ENCODE assay signal across 8 cellular contexts in genomic region chr12:24814379-24815086, GRCh38.
DNase-seq lines count a peak whose midpoint lies in the region; ATAC-seq and TF ChIP-seq lines count a peak whose summit lies in the region.

No MANE protein-coding gene starts in this region.

- H3K9me3 ChIP-seq in stomach: no peaks in the 10 kb centered on the region
- no peaks in the 10 kb centered on the region for H3K9me3 ChIP-seq in psoas muscle

- TF ChIP-seq CTCF in stomach (IDR thresholded peaks at IDR 0.05) (no peak), psoas muscle (IDR thresholded peaks at IDR 0.05) (no peak)

- intact Hi-C loops in stomach (cut with DNase I; ENCODE audit: low total_unique reads) (no loop called here), psoas muscle (cut with DNase I) (no loop called here)

- DNase-seq in activated T-cell treated with anti-CD3 and anti-CD28 coated beads, Interleukin-2, amount 50 U/mL, for 72 hours: no peak
- DNase-seq in activated T-cell treated with anti-CD3 and anti-CD28 coated beads for 4 hours (no peak), stomach (no peak), DMS79 treated with DMSO at 0.1 percent for 48 hours (lab: John Stamatoyannopoulos, UW) (no peak), NCI-H226 (no peak), psoas muscle (no peak)
- DNase-seq in activated CD4-positive, alpha-beta memory T cell treated with anti-CD3 and anti-CD28 coated beads, Interleukin-2, amount 10 ng/mL, durations not matched to agents 7 days and 5 days: no peak

- peaks cover 0 to 9% (median 4%) of the 10 kb centered on the region in 4 donors for H3K4me1 ChIP-seq in stomach
- no peaks in the 10 kb centered on the region for H3K4me1 ChIP-seq in psoas muscle

- H3K4me3 ChIP-seq in stomach (peak overlapping the region in 3 of 4 donors; percentile 12 to 29 (median 24)), psoas muscle (no peak overlapping the region)

- TF ChIP-seq EP300 in stomach (IDR thresholded peaks at IDR 0.05): no peak

- H3K9me3 Mint-ChIP-seq in activated T-cell treated with anti-CD3 and anti-CD28 coated beads, Interleukin-2, amount 50 U/mL, for 72 hours: peaks cover 0 to under 1% of the 10 kb centered on the region in 2 donors
- H3K9me3 Mint-ChIP-seq in activated CD4-positive, alpha-beta memory T cell treated with anti-CD3 and anti-CD28 coated beads, Interleukin-2, amount 10 ng/mL, durations not matched to agents 7 days and 5 days: no peaks in the 10 kb centered on the region

- H3K4me3 Mint-ChIP-seq in activated T-cell treated with anti-CD3 and anti-CD28 coated beads, Interleukin-2, amount 50 U/mL, for 72 hours: peak overlapping the region; percentile 62 to 90
- peak overlapping the region; percentile 64 for H3K4me3 Mint-ChIP-seq in activated CD4-positive, alpha-beta memory T cell treated with anti-CD3 and anti-CD28 coated beads, Interleukin-2, amount 10 ng/mL, durations not matched to agents 7 days and 5 days

- peak overlapping the region; percentile 91 for H3K27ac Mint-ChIP-seq in activated T-cell treated with anti-CD3 and anti-CD28 coated beads, Interleukin-2, amount 50 U/mL, for 72 hours
- H3K27ac Mint-ChIP-seq in activated CD4-positive, alpha-beta memory T cell treated with anti-CD3 and anti-CD28 coated beads, Interleukin-2, amount 10 ng/mL, durations not matched to agents 7 days and 5 days: peak overlapping the region; percentile 60

- H3K27me3 ChIP-seq in stomach (no peaks in the 10 kb centered on the region), psoas muscle (ENCODE audit: insufficient read depth in 3 of 3, low read length in 2 of 3) (no peaks in the 10 kb centered on the region)

- POLR2A ChIA-PET in activated CD4-positive, alpha-beta memory T cell treated with anti-CD3 and anti-CD28 coated beads, Interleukin-2, amount 10 ng/mL, durations not matched to agents 7 days and 5 days (lab: Charles Lee): no interaction called here

- H3K36me3 Mint-ChIP-seq in activated T-cell treated with anti-CD3 and anti-CD28 coated beads, Interleukin-2, amount 50 U/mL, for 72 hours (ENCODE audit: insufficient read depth in 2 of 2): peaks cover 0 to 4% of the 10 kb centered on the region in 2 donors
- H3K36me3 Mint-ChIP-seq in activated CD4-positive, alpha-beta memory T cell treated with anti-CD3 and anti-CD28 coated beads, Interleukin-2, amount 10 ng/mL, durations not matched to agents 7 days and 5 days (ENCODE audit: low read depth): peaks cover 8% of the 10 kb centered on the region

- H3K27me3 Mint-ChIP-seq in activated T-cell treated with anti-CD3 and anti-CD28 coated beads, Interleukin-2, amount 50 U/mL, for 72 hours (ENCODE audit: low read depth): no peaks in the 10 kb centered on the region
- no peaks in the 10 kb centered on the region for H3K27me3 Mint-ChIP-seq in activated CD4-positive, alpha-beta memory T cell treated with anti-CD3 and anti-CD28 coated beads, Interleukin-2, amount 10 ng/mL, durations not matched to agents 7 days and 5 days

- CTCF ChIA-PET in activated CD4-positive, alpha-beta memory T cell treated with anti-CD3 and anti-CD28 coated beads, Interleukin-2, amount 10 ng/mL, durations not matched to agents 7 days and 5 days (lab: Charles Lee): interaction anchor here (0.6 to 1.0 kb wide), 2 partner anchors 13 to 18 kb away, joined by 3 to 4 read pairs; no protein-coding TSS in a partner anchor

- H3K36me3 ChIP-seq in stomach: no peaks in the 10 kb centered on the region
- no peaks in the 10 kb centered on the region for H3K36me3 ChIP-seq in psoas muscle (ENCODE audit: insufficient read depth in 1 of 2, low read depth in 1 of 2)

- 21 to 44% (median 32%) methylated on average over 2 of the region's 2 CpGs for WGBS in stomach, 5 donors
- 66 to 79% (median 72%) methylated on average over 2 of the region's 2 CpGs for WGBS in psoas muscle, 3 donors

- TF ChIP-seq POLR2A in stomach (IDR thresholded peaks at IDR 0.05): no peak

- peaks cover 19% of the 10 kb centered on the region for H3K4me1 Mint-ChIP-seq in activated T-cell treated with anti-CD3 and anti-CD28 coated beads, Interleukin-2, amount 50 U/mL, for 72 hours (ENCODE audit: low read depth)
- H3K4me1 Mint-ChIP-seq in activated CD4-positive, alpha-beta memory T cell treated with anti-CD3 and anti-CD28 coated beads, Interleukin-2, amount 10 ng/mL, durations not matched to agents 7 days and 5 days: peaks cover 18% of the 10 kb centered on the region

- peak; percentile 26 to 40 for ATAC-seq in activated T-cell treated with anti-CD3 and anti-CD28 coated beads, Interleukin-2, amount 50 U/mL, for 72 hours (replicated peaks in 1 of 2)
- ATAC-seq in HG03066 (IDR thresholded peaks at IDR 0.05; ENCODE audit: low read depth, unreplicated experiment) (peak; percentile 88), psoas muscle (no peak)

- H3K27ac ChIP-seq in stomach (peak overlapping the region in 3 of 5 donors; percentile 19 to 79 (median 20)), psoas muscle (no peak overlapping the region)

Comparison
In these comparisons a context has a peak if more than half of its experiments do, and no peak if none do; other contexts are left out.
1. ATAC-seq: peak in activated T-cell treated with anti-CD3 and anti-CD28 coated beads, Interleukin-2, amount 50 U/mL, for 72 hours (2 of 2) and HG03066 (single experiment); none in psoas muscle (0 of 4).